14 cellular contexts compared by ENCODE assay signal in genomic region chr1:59128784-59129227, GRCh38.
DNase-seq lines count a peak whose midpoint lies in the region; ATAC-seq, FAIRE-seq and TF ChIP-seq lines count a peak whose summit lies in the region.
"Had no signal": no experiment of that assay in that cellular context is flagged by ENCODE, and none has a peak within 500 bp of the region (broad histone marks: within the 10 kb centered on the region; RNA-seq: fewer than 3 reads in every experiment).

No MANE protein-coding gene starts in this region.

- TF ChIP-seq POLR2A in right lobe of liver (IDR thresholded peaks at IDR 0.05), result no peak

- H3K9ac ChIP-seq in endodermal cell (ENCODE audit: extremely low read depth, low read length, poor library complexity, severe bottlenecking), result no peak overlapping the region

- no peaks in the 10 kb centered on the region for H3K4me1 ChIP-seq in endodermal cell (ENCODE audit: control insufficient read depth, insufficient read depth, low read length)
- H3K4me1 ChIP-seq in right lobe of liver, result peaks cover 0 to 18% (median 0%) of the 10 kb centered on the region in 4 donors

- in situ Hi-C loops in Caki2 (cut with HindIII; ENCODE audit: low pct_unique_long_range_greater_than_20kb, low sequenced_read_pairs), result no loop called here

- intact Hi-C loops in right lobe of liver (cut with DNase I), result no loop called here

- TF ChIP-seq CTCF in endodermal cell (conservative IDR thresholded peaks at IDR 0.05) (no peak), neural crest cell (conservative IDR thresholded peaks at IDR 0.05) (no peak), right lobe of liver (IDR thresholded peaks at IDR 0.05) (no peak)

- H3K4me3 Mint-ChIP-seq in endodermal cell (no peak overlapping the region), neural crest cell (no peak overlapping the region)
- no peak overlapping the region for H3K4me3 Mint-ChIP-seq in stimulated activated naive B cell treated with anti-CD40 and anti-IgM and Interleukin-4, amounts not matched to agents 10 μg/mL and 1 μg/mL and 100 μg/mL, for 72 hours
- H3K4me3 Mint-ChIP-seq: naive B cell had no signal

- H3K9me3 ChIP-seq in endodermal cell (ENCODE audit: control insufficient read depth, low read length) (no peaks in the 10 kb centered on the region), right lobe of liver (no peaks in the 10 kb centered on the region)

- H3K27me3 ChIP-seq in endodermal cell (ENCODE audit: control insufficient read depth, insufficient read depth, low read length, poor library complexity, severe bottlenecking), result no peaks in the 10 kb centered on the region
- H3K27me3 ChIP-seq in right lobe of liver, result no peaks in the 10 kb centered on the region

- no peak for FAIRE-seq in RCC 7860 (lab: Jason Lieb, UNC)

- H3K4me1 Mint-ChIP-seq in endodermal cell (peaks cover 8% of the 10 kb centered on the region), neural crest cell (peaks cover 24% of the 10 kb centered on the region)
- H3K4me1 Mint-ChIP-seq in stimulated activated naive B cell treated with anti-CD40 and anti-IgM and Interleukin-4, amounts not matched to agents 10 μg/mL and 1 μg/mL and 100 μg/mL, for 72 hours, result peaks cover 3 to 14% of the 10 kb centered on the region in 2 donors
- H3K4me1 Mint-ChIP-seq: naive B cell had no signal

- H3K9me3 Mint-ChIP-seq in endodermal cell, result peaks cover 2% of the 10 kb centered on the region
- H3K9me3 Mint-ChIP-seq in neural crest cell, result peaks cover 9% of the 10 kb centered on the region
- H3K9me3 Mint-ChIP-seq in stimulated activated naive B cell treated with anti-CD40 and anti-IgM and Interleukin-4, amounts not matched to agents 10 μg/mL and 1 μg/mL and 100 μg/mL, for 72 hours, result peaks cover 5 to 6% of the 10 kb centered on the region in 2 donors

- H3K36me3 Mint-ChIP-seq in endodermal cell (ENCODE audit: low read depth) (no peaks in the 10 kb centered on the region), neural crest cell (ENCODE audit: low read depth) (no peaks in the 10 kb centered on the region)
- peaks cover 0 to 5% of the 10 kb centered on the region in 2 donors for H3K36me3 Mint-ChIP-seq in stimulated activated naive B cell treated with anti-CD40 and anti-IgM and Interleukin-4, amounts not matched to agents 10 μg/mL and 1 μg/mL and 100 μg/mL, for 72 hours

- H3K36me3 ChIP-seq in endodermal cell (ENCODE audit: control insufficient read depth, insufficient read depth, low read length), result no peaks in the 10 kb centered on the region
- H3K36me3 ChIP-seq in right lobe of liver, result no peaks in the 10 kb centered on the region

- WGBS in endodermal cell (ENCODE audit: insufficient coverage in 1 of 2, insufficient read length in 1 of 2), 2 experiments, result 66 to 80% methylated on average over 4 of the region's 4 CpGs
- 60% methylated on average over 2 of the region's 4 CpGs for WGBS in right lobe of liver (ENCODE audit: insufficient coverage, low coverage, low lambda C conversion rate, missing lambda C conversion rate)

- DNase-seq in Caki2 (ENCODE audit: low read depth) (peak; percentile 19), RCC 7860 (ENCODE audit: low spot score) (peak; percentile 46), endodermal cell (peak; percentile 54), neural crest cell (ENCODE audit: low read depth, low spot score) (no peak), NCI-H1930 (lab: John Stamatoyannopoulos, UW) (no peak), right lobe of liver (no peak)
- no peak for DNase-seq in stimulated activated naive B cell treated with anti-CD40 and anti-IgM and Interleukin-4, amounts not matched to agents 10 μg/mL and 1 μg/mL and 100 μg/mL, for 72 hours
- DNase-seq: amniotic stem cell, GDM1, islet precursor cell, naive B cell, NCI-H1048, NCI-H446 treated with DMSO at 0.1 percent for 48 hours had no signal

- H3K27me3 Mint-ChIP-seq in endodermal cell (ENCODE audit: insufficient read depth), result peaks cover 4% of the 10 kb centered on the region
- no peaks in the 10 kb centered on the region for H3K27me3 Mint-ChIP-seq in neural crest cell (ENCODE audit: low read depth)
- peaks cover 0 to 5% of the 10 kb centered on the region in 2 donors for H3K27me3 Mint-ChIP-seq in stimulated activated naive B cell treated with anti-CD40 and anti-IgM and Interleukin-4, amounts not matched to agents 10 μg/mL and 1 μg/mL and 100 μg/mL, for 72 hours

- H3K27ac Mint-ChIP-seq in endodermal cell (peak overlapping the region; percentile 8), neural crest cell (ENCODE audit: unreplicated experiment) (peak overlapping the region; percentile 28)
- no peak overlapping the region for H3K27ac Mint-ChIP-seq in stimulated activated naive B cell treated with anti-CD40 and anti-IgM and Interleukin-4, amounts not matched to agents 10 μg/mL and 1 μg/mL and 100 μg/mL, for 72 hours
- H3K27ac Mint-ChIP-seq: naive B cell had no signal

- H3K27ac ChIP-seq in endodermal cell (ENCODE audit: low read depth, low read length) (peak overlapping the region; percentile 94), right lobe of liver (no peak overlapping the region)

- ATAC-seq in stimulated activated naive B cell treated with anti-CD40 and anti-IgM and Interleukin-4, amounts not matched to agents 10 μg/mL and 1 μg/mL and 100 μg/mL, for 72 hours (replicated peaks), result no peak
- ATAC-seq in right lobe of liver (no peak), GM18907 (IDR thresholded peaks at IDR 0.05; ENCODE audit: unreplicated experiment) (no peak)

- H3K4me3 ChIP-seq in endodermal cell (ENCODE audit: low read length) (no peak overlapping the region), right lobe of liver (no peak overlapping the region)

Comparison
In these comparisons a context has a peak if more than half of its experiments do, and no peak if none do; other contexts are left out.
1. DNase-seq: peak in Caki2 (single experiment), RCC 7860 (single experiment) and endodermal cell (single experiment); none in neural crest cell (single experiment), NCI-H1930 (0 of 2), stimulated activated naive B cell treated with anti-CD40 and anti-IgM and Interleukin-4, amounts not matched to agents 10 μg/mL and 1 μg/mL and 100 μg/mL, for 72 hours (single experiment) and right lobe of liver (0 of 3).